In the genomic region with DNA sequence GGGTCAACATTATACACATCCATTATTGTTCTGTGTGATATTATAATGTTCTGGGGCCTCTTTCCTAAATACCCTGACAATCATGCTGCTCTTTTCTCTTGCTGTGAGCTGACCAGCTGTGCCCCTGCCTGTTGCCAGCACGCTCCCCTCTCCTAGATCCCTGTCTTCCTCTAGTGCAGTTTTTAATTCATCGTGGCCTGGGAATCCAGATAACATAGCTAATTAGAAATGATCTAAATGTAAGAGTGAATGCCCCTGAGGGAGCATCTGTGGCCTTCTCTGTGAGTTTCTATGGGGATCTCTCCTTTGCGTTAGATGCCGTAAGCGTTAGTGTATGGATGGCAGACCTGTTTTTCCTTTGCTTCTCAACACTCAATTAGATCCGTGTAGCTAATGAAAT, we compare ENCODE assay signal across 17 cellular contexts.
A peak's percentile ranks its signal among the peaks of the same experiment; 100 is the strongest.
DNase-seq lines count a peak whose midpoint lies in the region; ATAC-seq and TF ChIP-seq lines count a peak whose summit lies in the region.
"Had no signal": no experiment of that assay in that cellular context is flagged by ENCODE, and none has a peak within 500 bp of the region (broad histone marks: within the 10 kb centered on the region; RNA-seq: fewer than 3 reads in every experiment).

No MANE protein-coding gene starts in this region.

- H3K4me1 ChIP-seq in GM23338 (ENCODE audit: insufficient read depth) (no peaks in the 10 kb centered on the region), lower lobe of right lung (peaks cover 7% of the 10 kb centered on the region), rectal smooth muscle tissue (ENCODE audit: control insufficient read depth, insufficient read depth, low read length) (peaks cover 9% of the 10 kb centered on the region), body of pancreas (no peaks in the 10 kb centered on the region)
- H3K4me1 ChIP-seq: Caco-2 had no signal

- H3K9ac ChIP-seq in rectal smooth muscle tissue (ENCODE audit: low read length), result no peak overlapping the region

- H3K27me3 Mint-ChIP-seq in GM23338 (ENCODE audit: insufficient read depth, low read depth, poor library complexity), result peaks cover 2% of the 10 kb centered on the region
- H3K27me3 Mint-ChIP-seq in brain, result no peaks in the 10 kb centered on the region
- H3K27me3 Mint-ChIP-seq: activated CD4-positive, alpha-beta memory T cell treated with anti-CD3 and anti-CD28 coated beads for 36 hours; activated naive CD8-positive, alpha-beta T cell had no signal

- no peak overlapping the region for H3K4me2 ChIP-seq in GM23338

- H3K9me3 Mint-ChIP-seq in GM23338 (no peaks in the 10 kb centered on the region), brain (peaks cover 0 to 10% (median 0%) of the 10 kb centered on the region in 5 experiments)
- H3K9me3 Mint-ChIP-seq: activated CD4-positive, alpha-beta memory T cell treated with anti-CD3 and anti-CD28 coated beads for 36 hours; activated T-cell treated with anti-CD3 and anti-CD28 coated beads, Interleukin-2, amount 50 U/mL, for 4 hours had no signal

- no peaks in the 10 kb centered on the region for H3K36me3 Mint-ChIP-seq in GM23338 (ENCODE audit: low read depth)
- no peaks in the 10 kb centered on the region for H3K36me3 Mint-ChIP-seq in brain
- H3K36me3 Mint-ChIP-seq: activated CD4-positive, alpha-beta memory T cell treated with anti-CD3 and anti-CD28 coated beads for 36 hours; activated naive CD8-positive, alpha-beta T cell had no signal

- 0 out of 2 replicates have a peak overlapping the region, but pooled peaks have one; percentile 33 for H2AFZ ChIP-seq in GM23338

- no peaks in the 10 kb centered on the region for H3K79me2 ChIP-seq in GM23338 (replicated peaks; ENCODE audit: insufficient read depth)

- no peaks in the 10 kb centered on the region for H3K9me3 ChIP-seq in lower lobe of right lung
- no peaks in the 10 kb centered on the region for H3K9me3 ChIP-seq in body of pancreas
- H3K9me3 ChIP-seq: Caco-2 had no signal

- H3F3A ChIP-seq in GM23338 (replicated peaks; ENCODE audit: low read depth), result no peaks in the 10 kb centered on the region

- H3K27ac ChIP-seq in GM23338 (ENCODE audit: low read depth) (no peak overlapping the region), lower lobe of right lung (peak overlapping the region; percentile 72), rectal smooth muscle tissue (ENCODE audit: low read depth, low read length) (peak overlapping the region; percentile 45), body of pancreas (no peak overlapping the region)
- H3K27ac ChIP-seq: cardiac muscle cell had no signal

- H3K4me3 ChIP-seq in GM23338 (no peak overlapping the region), lower lobe of right lung (no peak overlapping the region), rectal smooth muscle tissue (ENCODE audit: low read length) (no peak overlapping the region), body of pancreas (no peak overlapping the region)
- H3K4me3 ChIP-seq: cardiac muscle cell, GM12878 had no signal

- TF ChIP-seq CTCF in GM23338 (conservative IDR thresholded peaks at IDR 0.05; ENCODE audit: low read depth in 2 of 2), result no peak
- TF ChIP-seq CTCF in brain (conservative IDR thresholded peaks at IDR 0.05), result no peak
- no peak for TF ChIP-seq CTCF in lower lobe of right lung (IDR thresholded peaks at IDR 0.05)
- no peak for TF ChIP-seq CTCF in body of pancreas (IDR thresholded peaks at IDR 0.05)

- H3K36me3 ChIP-seq in GM23338 (ENCODE audit: insufficient read depth) (no peaks in the 10 kb centered on the region), lower lobe of right lung (no peaks in the 10 kb centered on the region), rectal smooth muscle tissue (ENCODE audit: control insufficient read depth, insufficient read depth, low read length) (no peaks in the 10 kb centered on the region), body of pancreas (replicated peaks in 1 of 2; ENCODE audit: insufficient read depth in 1 of 2, low read depth in 2 of 2) (no peaks in the 10 kb centered on the region)
- H3K36me3 ChIP-seq: cardiac muscle cell had no signal

- H3K4me1 Mint-ChIP-seq in GM23338 (peaks cover 4% of the 10 kb centered on the region; the same call in 1 of the 3 replicates), brain (peaks cover 44% of the 10 kb centered on the region)

- H4K20me1 ChIP-seq in GM23338 (replicated peaks; ENCODE audit: insufficient read depth), result no peaks in the 10 kb centered on the region

- TF ChIP-seq POLR2A in body of pancreas (IDR thresholded peaks at IDR 0.05), result no peak

- peak overlapping the region; percentile 12; the same call in 1 of the 2 replicates for H3K27ac Mint-ChIP-seq in GM23338
- H3K27ac Mint-ChIP-seq in brain, result peak overlapping the region in 3 of 5 experiments; percentile 59 to 96 (median 87)
- H3K27ac Mint-ChIP-seq: activated CD4-positive, alpha-beta memory T cell treated with anti-CD3 and anti-CD28 coated beads for 36 hours; activated naive CD8-positive, alpha-beta T cell had no signal

- H3K4me3 Mint-ChIP-seq in GM23338, result no peak overlapping the region
- H3K4me3 Mint-ChIP-seq in brain, result peak overlapping the region in 3 of 5 experiments; percentile 3 to 18 (median 7)
- H3K4me3 Mint-ChIP-seq: activated CD4-positive, alpha-beta memory T cell treated with anti-CD3 and anti-CD28 coated beads for 36 hours; activated naive CD8-positive, alpha-beta T cell; activated T-cell treated with anti-CD3 and anti-CD28 coated beads, Interleukin-2, amount 50 U/mL, for 4 hours had no signal

- DNase-seq in GM23338 (ENCODE audit: low spot score), result no peak
- DNase-seq in lower lobe of right lung, result no peak
- no peak for DNase-seq in activated CD4-positive, alpha-beta T cell treated with anti-CD3 and anti-CD28 coated beads, Interleukin-2, amount 50 U/mL, for 1 hour
- no peak for DNase-seq in activated gamma-delta T cell treated with Interleukin-2 at 50 U/mL for 16 hours
- no peak for DNase-seq in body of pancreas
- no peak for DNase-seq in stimulated activated CD4-positive, alpha-beta T cell treated with anti-CD3 and anti-CD28 coated beads, Interleukin-2, amount 100 ng/mL, for 24 hours
- DNase-seq: activated CD4-positive, alpha-beta memory T cell treated with anti-CD3 and anti-CD28 coated beads for 36 hours; activated T-cell treated with anti-CD3 and anti-CD28 coated beads, Interleukin-2, amount 50 U/mL, for 4 hours; Caco-2; MV-4-11; NCI-H69; PC-3 had no signal

- intact Hi-C loops in lower lobe of right lung (cut with DNase I), result no loop called here
- intact Hi-C loops in body of pancreas (cut with DNase I), result no loop called here

- 84 to 85% methylated on average over 6 of the region's 6 CpGs for WGBS in body of pancreas, 2 donors

- H3K27me3 ChIP-seq in GM23338 (ENCODE audit: insufficient read depth), result no peaks in the 10 kb centered on the region
- H3K27me3 ChIP-seq in lower lobe of right lung (ENCODE audit: low read depth), result no peaks in the 10 kb centered on the region
- no peaks in the 10 kb centered on the region for H3K27me3 ChIP-seq in rectal smooth muscle tissue (ENCODE audit: control insufficient read depth, insufficient read depth, low read length)
- H3K27me3 ChIP-seq in body of pancreas, result no peaks in the 10 kb centered on the region
- H3K27me3 ChIP-seq: cardiac muscle cell had no signal

- no peak for ATAC-seq in GM23338
- no peak for ATAC-seq in lower lobe of right lung
- ATAC-seq in body of pancreas, result no peak
- ATAC-seq: activated T-cell treated with anti-CD3 and anti-CD28 coated beads, Interleukin-2, amount 50 U/mL, for 4 hours; GM12878; PC-3 had no signal

- no peaks in the 10 kb centered on the region for H3K9me2 ChIP-seq in GM23338 (ENCODE audit: insufficient read depth)

TF ChIP-seq in GM23338, 12 proteins besides CTCF, POLR2A, EP300 and RAD21:
- TF ChIP-seq POLR2AphosphoS5 (IDR thresholded peaks at IDR 0.05; ENCODE audit: low read depth), result no peak
- TF ChIP-seq STAT1 (IDR thresholded peaks at IDR 0.05; ENCODE audit: unreplicated experiment), result no peak
- TF ChIP-seq, protein P1, sequence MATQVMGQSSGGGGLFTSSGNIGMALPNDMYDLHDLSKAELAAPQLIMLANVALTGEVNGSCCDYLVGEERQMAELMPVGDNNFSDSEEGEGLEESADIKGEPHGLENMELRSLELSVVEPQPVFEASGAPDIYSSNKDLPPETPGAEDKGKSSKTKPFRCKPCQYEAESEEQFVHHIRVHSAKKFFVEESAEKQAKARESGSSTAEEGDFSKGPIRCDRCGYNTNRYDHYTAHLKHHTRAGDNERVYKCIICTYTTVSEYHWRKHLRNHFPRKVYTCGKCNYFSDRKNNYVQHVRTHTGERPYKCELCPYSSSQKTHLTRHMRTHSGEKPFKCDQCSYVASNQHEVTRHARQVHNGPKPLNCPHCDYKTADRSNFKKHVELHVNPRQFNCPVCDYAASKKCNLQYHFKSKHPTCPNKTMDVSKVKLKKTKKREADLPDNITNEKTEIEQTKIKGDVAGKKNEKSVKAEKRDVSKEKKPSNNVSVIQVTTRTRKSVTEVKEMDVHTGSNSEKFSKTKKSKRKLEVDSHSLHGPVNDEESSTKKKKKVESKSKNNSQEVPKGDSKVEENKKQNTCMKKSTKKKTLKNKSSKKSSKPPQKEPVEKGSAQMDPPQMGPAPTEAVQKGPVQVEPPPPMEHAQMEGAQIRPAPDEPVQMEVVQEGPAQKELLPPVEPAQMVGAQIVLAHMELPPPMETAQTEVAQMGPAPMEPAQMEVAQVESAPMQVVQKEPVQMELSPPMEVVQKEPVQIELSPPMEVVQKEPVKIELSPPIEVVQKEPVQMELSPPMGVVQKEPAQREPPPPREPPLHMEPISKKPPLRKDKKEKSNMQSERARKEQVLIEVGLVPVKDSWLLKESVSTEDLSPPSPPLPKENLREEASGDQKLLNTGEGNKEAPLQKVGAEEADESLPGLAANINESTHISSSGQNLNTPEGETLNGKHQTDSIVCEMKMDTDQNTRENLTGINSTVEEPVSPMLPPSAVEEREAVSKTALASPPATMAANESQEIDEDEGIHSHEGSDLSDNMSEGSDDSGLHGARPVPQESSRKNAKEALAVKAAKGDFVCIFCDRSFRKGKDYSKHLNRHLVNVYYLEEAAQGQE (IDR thresholded peaks at IDR 0.05; ENCODE audit: unreplicated experiment), result no peak
- no peak for TF ChIP-seq EZH2 (IDR thresholded peaks at IDR 0.05; ENCODE audit: low read depth, unreplicated experiment)
- TF ChIP-seq EZH2phosphoT487 (IDR thresholded peaks at IDR 0.05; ENCODE audit: unreplicated experiment), result no peak
- TF ChIP-seq NANOG (IDR thresholded peaks at IDR 0.05; ENCODE audit: borderline replicate concordance), result no peak
- TF ChIP-seq ZNF114 (CRISPR knock-in tag; IDR thresholded peaks at IDR 0.05), result no peak

Comparison
In these comparisons a context has a peak if more than half of its experiments do, and no peak if none do; other contexts are left out.
1. H3K27ac ChIP-seq: peak in lower lobe of right lung (single experiment) and rectal smooth muscle tissue (single experiment); none in GM23338 (single experiment) and body of pancreas (0 of 4).